ENCODE assay signal across 17 cellular contexts in the genomic region with DNA sequence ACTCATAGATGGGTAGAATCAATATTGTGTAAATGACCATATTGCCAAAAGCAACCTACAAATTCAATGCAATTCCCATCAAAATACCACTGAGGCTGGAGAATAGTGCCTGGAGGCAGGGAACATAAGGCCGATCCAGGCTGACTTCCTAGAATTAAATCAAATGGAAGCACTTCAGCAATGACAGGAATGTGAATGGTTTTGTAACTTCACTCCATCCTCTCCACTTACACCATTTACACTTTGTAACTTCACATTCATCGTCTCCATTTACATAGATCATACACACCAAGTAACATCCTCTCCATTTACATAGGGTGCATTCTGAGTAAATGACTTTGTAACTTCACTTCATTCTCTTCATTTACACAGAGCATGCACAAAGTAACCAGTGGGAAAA. TPM values are rescaled to one million over a fixed set of nuclear protein-coding genes. Genes with fewer than 3 reads are reported as not detected.
DNase-seq lines count a peak whose midpoint lies in the region; ATAC-seq and TF ChIP-seq lines count a peak whose summit lies in the region.
"Had no signal": no experiment of that assay in that cellular context is flagged by ENCODE, and none has a peak within 500 bp of the region (broad histone marks: within the 10 kb centered on the region; RNA-seq: fewer than 3 reads in every experiment).

No MANE protein-coding gene starts in this region.

- intact Hi-C loops in heart right ventricle (cut with DNase I), result no loop called here

- no peak overlapping the region for H2AFZ ChIP-seq in OCI-LY1 (ENCODE audit: low read length)
- H2AFZ ChIP-seq in trophoblast cell (ENCODE audit: insufficient read depth, low read length, poor library complexity), result no peak overlapping the region
- H2AFZ ChIP-seq: neural progenitor cell had no signal

- no peaks in the 10 kb centered on the region for H4K20me1 ChIP-seq in OCI-LY1 (ENCODE audit: insufficient read depth, low read length)

- WGBS in trophoblast cell (ENCODE audit: extremely low coverage, insufficient coverage, insufficient read length), result 100% methylated on average over 1 of the region's 2 CpGs
- 80 to 87% methylated on average over 2 of the region's 2 CpGs for WGBS in heart right ventricle, 2 donors

- H3K14ac ChIP-seq in trophoblast cell (ENCODE audit: low read length), result no peak overlapping the region

- H3K4me1 ChIP-seq in OCI-LY1 (ENCODE audit: insufficient read depth, low read length, severe bottlenecking) (peaks cover 12% of the 10 kb centered on the region), trophoblast cell (ENCODE audit: control insufficient read depth in 1 of 2, insufficient read depth in 2 of 2, low read length in 2 of 2) (peaks cover 12 to 18% of the 10 kb centered on the region in 2 experiments), heart right ventricle (no peaks in the 10 kb centered on the region)
- H3K4me1 ChIP-seq: neural progenitor cell, right atrium auricular region had no signal

- peaks cover 8% of the 10 kb centered on the region for H3K79me1 ChIP-seq in trophoblast cell (ENCODE audit: low read length)

- H3K4me3 ChIP-seq in OCI-LY1 (ENCODE audit: low read depth, low read length, poor library complexity, severe bottlenecking) (no peak overlapping the region), fibroblast of mammary gland (ENCODE audit: control insufficient read depth, low read depth, low read length) (no peak overlapping the region), trophoblast cell (ENCODE audit: low read depth, low read length) (no peak overlapping the region), heart right ventricle (no peak overlapping the region)
- H3K4me3 ChIP-seq: neural progenitor cell, right atrium auricular region had no signal

- no peak overlapping the region for H3K23ac ChIP-seq in trophoblast cell (ENCODE audit: low read length)

- no peak overlapping the region for H3K27ac Mint-ChIP-seq in activated CD8-positive, alpha-beta T cell treated with anti-CD3 and anti-CD28 coated beads, Interleukin-2, amount 10 ng/mL, durations not matched to agents 7 days and 5 days
- H3K27ac Mint-ChIP-seq: activated CD4-positive, alpha-beta memory T cell treated with anti-CD3 and anti-CD28 coated beads, Interleukin-2, amount 10 ng/mL, durations not matched to agents 7 days and 5 days; memory B cell; neural progenitor cell had no signal

- H3K9me3 ChIP-seq in OCI-LY1 (ENCODE audit: low read length) (no peaks in the 10 kb centered on the region), trophoblast cell (ENCODE audit: insufficient read depth, low read depth, low read length) (no peaks in the 10 kb centered on the region), heart right ventricle (no peaks in the 10 kb centered on the region)
- H3K9me3 ChIP-seq: right atrium auricular region had no signal

- H3K4me2 ChIP-seq in OCI-LY1 (ENCODE audit: low read length) (no peak overlapping the region), trophoblast cell (ENCODE audit: low read length) (no peak overlapping the region)
- H3K4me2 ChIP-seq: neural progenitor cell had no signal

- no peaks in the 10 kb centered on the region for H3K9me2 ChIP-seq in OCI-LY1 (ENCODE audit: low read depth, low read length)

- H2AK5ac ChIP-seq in trophoblast cell (ENCODE audit: low read length), result no peak overlapping the region

- no peaks in the 10 kb centered on the region for H3K27me3 ChIP-seq in OCI-LY1 (ENCODE audit: insufficient read depth, low read length)
- H3K27me3 ChIP-seq in trophoblast cell (ENCODE audit: insufficient read depth, low read length), result no peaks in the 10 kb centered on the region
- H3K27me3 ChIP-seq in heart right ventricle, result no peaks in the 10 kb centered on the region
- H3K27me3 ChIP-seq: neural progenitor cell, right atrium auricular region had no signal

- no peak overlapping the region for H3K18ac ChIP-seq in trophoblast cell (ENCODE audit: low read length)

- no peak overlapping the region for H2BK5ac ChIP-seq in trophoblast cell (ENCODE audit: low read depth, low read length, poor library complexity)

- no peak overlapping the region for H4K12ac ChIP-seq in trophoblast cell (ENCODE audit: low read depth, low read length)

- H4K8ac ChIP-seq in trophoblast cell (ENCODE audit: low read depth, low read length), result no peak overlapping the region

- H3K36me3 ChIP-seq in OCI-LY1 (ENCODE audit: insufficient read depth, low read length) (no peaks in the 10 kb centered on the region), trophoblast cell (ENCODE audit: control insufficient read depth in 1 of 2, insufficient read depth in 2 of 2, low read length in 2 of 2) (peaks cover 0 to 2% of the 10 kb centered on the region in 2 experiments), heart right ventricle (no peaks in the 10 kb centered on the region)
- H3K36me3 ChIP-seq: neural progenitor cell, right atrium auricular region had no signal

- H3K4me1 Mint-ChIP-seq in activated CD8-positive, alpha-beta T cell treated with anti-CD3 and anti-CD28 coated beads, Interleukin-2, amount 10 ng/mL, durations not matched to agents 7 days and 5 days (ENCODE audit: low read depth), result no peaks in the 10 kb centered on the region
- H3K4me1 Mint-ChIP-seq: activated CD4-positive, alpha-beta memory T cell treated with anti-CD3 and anti-CD28 coated beads, Interleukin-2, amount 10 ng/mL, durations not matched to agents 7 days and 5 days; memory B cell; neural progenitor cell had no signal

- H2BK120ac ChIP-seq in trophoblast cell (ENCODE audit: insufficient read depth, low read length, poor library complexity), result peak overlapping the region; percentile 72

- no peaks in the 10 kb centered on the region for H3K27me3 Mint-ChIP-seq in activated CD8-positive, alpha-beta T cell treated with anti-CD3 and anti-CD28 coated beads, Interleukin-2, amount 10 ng/mL, durations not matched to agents 7 days and 5 days (ENCODE audit: low read depth)
- H3K27me3 Mint-ChIP-seq: activated CD4-positive, alpha-beta memory T cell treated with anti-CD3 and anti-CD28 coated beads, Interleukin-2, amount 10 ng/mL, durations not matched to agents 7 days and 5 days; memory B cell had no signal

- H2BK12ac ChIP-seq in trophoblast cell (ENCODE audit: low read length), result no peak overlapping the region

- DNase-seq in GM03348 (ENCODE audit: low spot score), result peak; percentile 5
- peak; percentile 10 for DNase-seq in fibroblast of mammary gland (ENCODE audit: low read depth)
- DNase-seq in trophoblast cell, result peak; percentile 14 to 60
- DNase-seq in activated CD8-positive, alpha-beta T cell treated with anti-CD3 and anti-CD28 coated beads, Interleukin-2, amount 10 ng/mL, durations not matched to agents 7 days and 5 days, result no peak
- DNase-seq in activated CD4-positive, alpha-beta T cell treated with anti-CD3 and anti-CD28 coated beads for 4 hours, result no peak
- no peak for DNase-seq in heart right ventricle
- DNase-seq: activated CD4-positive, alpha-beta memory T cell treated with anti-CD3 and anti-CD28 coated beads, Interleukin-2, amount 10 ng/mL, durations not matched to agents 7 days and 5 days; islet precursor cell; NCI-H2029 treated with DMSO at 0.1 percent for 48 hours; NCI-H748 treated with DMSO at 0.1 percent for 48 hours; stimulated activated CD4-positive, alpha-beta T cell treated with anti-CD3 and anti-CD28 coated beads, Interleukin-2, amount 100 ng/mL, for 48 hours had no signal

- H3K79me2 ChIP-seq in OCI-LY1 (ENCODE audit: insufficient read depth, low read length) (no peaks in the 10 kb centered on the region), trophoblast cell (ENCODE audit: control insufficient read depth, insufficient read depth, low read length, poor library complexity) (no peaks in the 10 kb centered on the region)

- no peak overlapping the region for H3K4ac ChIP-seq in trophoblast cell (ENCODE audit: low read depth, low read length)

- peak overlapping the region; percentile 14 for H4K91ac ChIP-seq in trophoblast cell (ENCODE audit: low read depth, low read length)

- POLR2A ChIA-PET in activated CD8-positive, alpha-beta T cell treated with anti-CD3 and anti-CD28 coated beads, Interleukin-2, amount 10 ng/mL, durations not matched to agents 7 days and 5 days (lab: Charles Lee), result no interaction called here

- no peaks in the 10 kb centered on the region for H3K36me3 Mint-ChIP-seq in activated CD8-positive, alpha-beta T cell treated with anti-CD3 and anti-CD28 coated beads, Interleukin-2, amount 10 ng/mL, durations not matched to agents 7 days and 5 days (ENCODE audit: low read depth)
- H3K36me3 Mint-ChIP-seq: neural progenitor cell had no signal

- H3K4me3 Mint-ChIP-seq in activated CD8-positive, alpha-beta T cell treated with anti-CD3 and anti-CD28 coated beads, Interleukin-2, amount 10 ng/mL, durations not matched to agents 7 days and 5 days, result no peak overlapping the region
- H3K4me3 Mint-ChIP-seq: activated CD4-positive, alpha-beta memory T cell treated with anti-CD3 and anti-CD28 coated beads, Interleukin-2, amount 10 ng/mL, durations not matched to agents 7 days and 5 days; memory B cell; neural progenitor cell had no signal

- TF ChIP-seq CTCF in OCI-LY1 (IDR thresholded peaks at IDR 0.05; ENCODE audit: low read length) (no peak), fibroblast of mammary gland (conservative IDR thresholded peaks at IDR 0.05; ENCODE audit: control insufficient read depth, insufficient read depth, low read depth, low read length) (no peak), heart right ventricle (IDR thresholded peaks at IDR 0.05) (no peak)

- no peaks in the 10 kb centered on the region for H3F3A ChIP-seq in OCI-LY1 (ENCODE audit: insufficient read depth, low read length)

- H3K9ac ChIP-seq in OCI-LY1 (ENCODE audit: low read length) (no peak overlapping the region), trophoblast cell (ENCODE audit: low read length) (no peak overlapping the region)
- H3K9ac ChIP-seq: neural progenitor cell had no signal

- no peak for ATAC-seq in activated CD8-positive, alpha-beta T cell treated with anti-CD3 and anti-CD28 coated beads, Interleukin-2, amount 10 ng/mL, durations not matched to agents 7 days and 5 days
- ATAC-seq in HG02763 (IDR thresholded peaks at IDR 0.05; ENCODE audit: unreplicated experiment) (no peak), heart right ventricle (no peak)

- H3K9me3 Mint-ChIP-seq in activated CD8-positive, alpha-beta T cell treated with anti-CD3 and anti-CD28 coated beads, Interleukin-2, amount 10 ng/mL, durations not matched to agents 7 days and 5 days (ENCODE audit: insufficient read depth), result no peaks in the 10 kb centered on the region
- H3K9me3 Mint-ChIP-seq: activated CD4-positive, alpha-beta memory T cell treated with anti-CD3 and anti-CD28 coated beads, Interleukin-2, amount 10 ng/mL, durations not matched to agents 7 days and 5 days had no signal

- H3K27ac ChIP-seq in OCI-LY1 (ENCODE audit: low read depth, low read length, poor library complexity, severe bottlenecking) (peak overlapping the region; percentile 40), trophoblast cell (ENCODE audit: low read depth, low read length) (peak overlapping the region; percentile 64), heart right ventricle (no peak overlapping the region)
- H3K27ac ChIP-seq: neural progenitor cell, right atrium auricular region had no signal

- CTCF ChIA-PET in activated CD8-positive, alpha-beta T cell treated with anti-CD3 and anti-CD28 coated beads, Interleukin-2, amount 10 ng/mL, durations not matched to agents 7 days and 5 days (lab: Charles Lee), result no interaction called here

RNA-seq across cellular contexts. Expression of a gene that starts 11.6 kb away (rescaled TPM):
- polyA plus RNA-seq in trophoblast cell (2013), result not detected in 2 replicates
- not detected for total RNA-seq in activated CD8-positive, alpha-beta T cell treated with anti-CD3 and anti-CD28 coated beads, Interleukin-2, amount 10 ng/mL, durations not matched to agents 7 days and 5 days
- 1 to 10 TPM in 6 of 10 donors, under 1 TPM in 3, not detected in 1; 0.55 to 5.6 (median 1.2) TPM for total RNA-seq in heart right ventricle
- 1 to 10 TPM in 1 of 2 donors, under 1 TPM in 1; 0.26 to 4.2 TPM for polyA plus RNA-seq in heart right ventricle
- total RNA-seq: activated CD4-positive, alpha-beta memory T cell treated with anti-CD3 and anti-CD28 coated beads, Interleukin-2, amount 10 ng/mL, durations not matched to agents 7 days and 5 days; HT1080; right atrium auricular region had no signal

Comparison
In these comparisons a context has a peak if more than half of its experiments do, and no peak if none do; other contexts are left out.
1. DNase-seq: peak in GM03348 (single experiment), fibroblast of mammary gland (single experiment) and trophoblast cell (2 of 2); none in activated CD8-positive, alpha-beta T cell treated with anti-CD3 and anti-CD28 coated beads, Interleukin-2, amount 10 ng/mL, durations not matched to agents 7 days and 5 days (single experiment), activated CD4-positive, alpha-beta T cell treated with anti-CD3 and anti-CD28 coated beads for 4 hours (0 of 2) and heart right ventricle (0 of 2).
2. H3K27ac ChIP-seq: peak in OCI-LY1 (single experiment) and trophoblast cell (single experiment); none in heart right ventricle (0 of 10).